8 cellular contexts compared by ENCODE assay signal in the genomic region with DNA sequence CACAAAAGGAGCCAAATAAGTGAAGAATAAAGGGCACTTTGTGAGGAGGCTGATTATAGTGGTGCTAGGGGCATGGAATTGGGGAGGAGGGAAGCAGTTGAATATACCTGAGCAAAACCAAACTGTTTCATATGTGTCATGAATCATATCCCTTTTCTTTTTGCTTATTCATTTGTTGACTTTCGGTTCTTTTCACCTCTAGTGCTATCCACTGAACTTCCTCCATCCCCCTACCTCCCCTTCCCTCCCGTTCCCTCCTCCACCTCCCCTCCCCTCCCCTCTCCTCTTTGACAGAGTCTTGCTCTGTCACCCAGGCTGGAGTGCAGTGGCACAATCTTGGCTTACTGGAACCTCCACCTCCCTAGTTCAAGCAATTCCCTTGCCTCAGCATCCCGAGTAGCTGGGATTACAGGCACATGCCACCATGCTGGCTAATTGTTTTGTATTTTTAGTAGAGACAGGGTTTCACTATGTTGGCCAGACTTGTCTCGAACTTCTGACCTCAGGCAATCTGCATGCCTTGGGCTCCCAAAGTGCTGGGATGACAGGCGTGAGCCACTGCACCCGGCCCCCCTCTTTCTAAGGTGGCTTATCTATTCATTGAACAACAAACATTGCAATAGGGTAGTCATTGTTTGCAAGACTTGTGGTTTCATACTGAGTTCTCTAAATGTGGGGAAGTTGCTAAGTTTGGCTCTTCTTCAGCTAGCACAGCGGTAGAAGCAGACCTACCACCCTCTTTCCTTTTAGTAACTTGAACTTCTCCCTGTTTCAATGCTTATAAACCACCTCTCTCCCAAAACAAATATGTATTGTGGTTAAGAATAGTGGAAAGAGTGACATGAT.
A peak's percentile ranks its signal among the peaks of the same experiment; 100 is the strongest.
DNase-seq lines count a peak whose midpoint lies in the region; ATAC-seq, FAIRE-seq and TF ChIP-seq lines count a peak whose summit lies in the region.

No MANE protein-coding gene starts in this region.

- CTCF ChIA-PET in activated CD8-positive, alpha-beta memory T cell treated with anti-CD3 and anti-CD28 coated beads, Interleukin-2, amount 10 ng/mL, durations not matched to agents 7 days and 5 days (lab: Charles Lee), result no interaction called here

- no peaks in the 10 kb centered on the region for H3K9me3 ChIP-seq in kidney (ENCODE audit: control insufficient read depth in 1 of 2, low read length in 2 of 2)

- no peak overlapping the region for H3K27ac ChIP-seq in kidney (ENCODE audit: low read depth in 2 of 2, low read length in 2 of 2)

- TF ChIP-seq CTCF in fibroblast of the aortic adventitia (IDR thresholded peaks at IDR 0.05; ENCODE audit: insufficient read depth, low read length), result no peak
- no peak for TF ChIP-seq CTCF in kidney (IDR thresholded peaks at IDR 0.05; ENCODE audit: borderline replicate concordance, extremely low read depth, insufficient read depth)

- H3K36me3 Mint-ChIP-seq in activated CD8-positive, alpha-beta memory T cell treated with anti-CD3 and anti-CD28 coated beads, Interleukin-2, amount 10 ng/mL, durations not matched to agents 7 days and 5 days, result no peaks in the 10 kb centered on the region

- H3K36me3 ChIP-seq in kidney (ENCODE audit: control insufficient read depth in 1 of 2, insufficient read depth in 2 of 2, low read length in 2 of 2), result no peaks in the 10 kb centered on the region

- H3K4me3 ChIP-seq in fibroblast of the aortic adventitia (ENCODE audit: low read depth, low read length), result no peak overlapping the region
- H3K4me3 ChIP-seq in kidney (ENCODE audit: low read length in 2 of 2), result no peak overlapping the region

- no peaks in the 10 kb centered on the region for H3K4me1 ChIP-seq in kidney (ENCODE audit: control insufficient read depth in 1 of 2, insufficient read depth in 1 of 2, low read depth in 1 of 2, low read length in 2 of 2)

- ATAC-seq in activated CD8-positive, alpha-beta memory T cell treated with anti-CD3 and anti-CD28 coated beads, Interleukin-2, amount 10 ng/mL, durations not matched to agents 7 days and 5 days, result peak; percentile 67
- ATAC-seq in HG02840 (IDR thresholded peaks at IDR 0.05; ENCODE audit: low FRiP score, unreplicated experiment), result peak; percentile 86

- H3K9ac ChIP-seq in kidney (ENCODE audit: low read length in 2 of 2), result no peak overlapping the region

- H3K4me3 Mint-ChIP-seq in activated CD8-positive, alpha-beta memory T cell treated with anti-CD3 and anti-CD28 coated beads, Interleukin-2, amount 10 ng/mL, durations not matched to agents 7 days and 5 days, result no peak overlapping the region

- DNase-seq in activated CD8-positive, alpha-beta memory T cell treated with anti-CD3 and anti-CD28 coated beads, Interleukin-2, amount 10 ng/mL, durations not matched to agents 7 days and 5 days, result no peak
- no peak for DNase-seq in activated CD8-positive, alpha-beta memory T cell treated with anti-CD3 and anti-CD28 coated beads, Interleukin-2, amount 50 U/mL, for 4 hours
- DNase-seq in NCI-H226, result peak; percentile 54
- DNase-seq in fibroblast of the aortic adventitia (ENCODE audit: low read depth), result peak; percentile 64
- no peak for DNase-seq in NCI-H1694 treated with DMSO at 0.1 percent for 48 hours (lab: John Stamatoyannopoulos, UW)
- DNase-seq in kidney, result no peak
- no peak for DNase-seq in cortex of kidney (lab: John Stamatoyannopoulos, UW)

- peaks cover 13% of the 10 kb centered on the region for H3K4me1 Mint-ChIP-seq in activated CD8-positive, alpha-beta memory T cell treated with anti-CD3 and anti-CD28 coated beads, Interleukin-2, amount 10 ng/mL, durations not matched to agents 7 days and 5 days

- H3K27ac Mint-ChIP-seq in activated CD8-positive, alpha-beta memory T cell treated with anti-CD3 and anti-CD28 coated beads, Interleukin-2, amount 10 ng/mL, durations not matched to agents 7 days and 5 days, result no peak overlapping the region

- H3K27me3 Mint-ChIP-seq in activated CD8-positive, alpha-beta memory T cell treated with anti-CD3 and anti-CD28 coated beads, Interleukin-2, amount 10 ng/mL, durations not matched to agents 7 days and 5 days, result peaks cover 6% of the 10 kb centered on the region

- FAIRE-seq in kidney (lab: Jason Lieb, UNC), result no peak

- intact Hi-C loops in kidney (cut with DNase I), result no loop called here

- no peaks in the 10 kb centered on the region for H3K9me3 Mint-ChIP-seq in activated CD8-positive, alpha-beta memory T cell treated with anti-CD3 and anti-CD28 coated beads, Interleukin-2, amount 10 ng/mL, durations not matched to agents 7 days and 5 days (ENCODE audit: low read depth)

Comparison
In these comparisons a context has a peak if more than half of its experiments do, and no peak if none do; other contexts are left out.
1. DNase-seq: peak in NCI-H226 (single experiment) and fibroblast of the aortic adventitia (single experiment); none in activated CD8-positive, alpha-beta memory T cell treated with anti-CD3 and anti-CD28 coated beads, Interleukin-2, amount 10 ng/mL, durations not matched to agents 7 days and 5 days (single experiment), activated CD8-positive, alpha-beta memory T cell treated with anti-CD3 and anti-CD28 coated beads, Interleukin-2, amount 50 U/mL, for 4 hours (single experiment), NCI-H1694 treated with DMSO at 0.1 percent for 48 hours (single experiment), kidney (single experiment) and cortex of kidney (single experiment).